16 cellular contexts compared by ENCODE assay signal in genomic region chr3:24457719-24458118, GRCh38. TPM values are rescaled to one million over a fixed set of nuclear protein-coding genes. Genes with fewer than 3 reads are reported as not detected.
DNase-seq lines count a peak whose midpoint lies in the region; ATAC-seq and TF ChIP-seq lines count a peak whose summit lies in the region.
"Had no signal": no experiment of that assay in that cellular context is flagged by ENCODE, and none has a peak within 500 bp of the region (broad histone marks: within the 10 kb centered on the region; RNA-seq: fewer than 3 reads in every experiment).

No MANE protein-coding gene starts in this region.

- TF ChIP-seq POLR2A in gastrocnemius medialis (IDR thresholded peaks at IDR 0.05), result no peak

- DNase-seq in NCI-H1436 treated with DMSO at 0.1 percent for 48 hours (lab: John Stamatoyannopoulos, UW), result peak; percentile 15
- DNase-seq in NCI-H1436 (lab: John Stamatoyannopoulos, UW), result no peak
- peak; percentile 89 for DNase-seq in PC-3
- peak in 1 of 2 donors; percentile 43 for DNase-seq in foreskin keratinocyte
- DNase-seq in gastrocnemius medialis, result no peak
- no peak for DNase-seq in HuH-7.5 (ENCODE audit: low spot score)
- DNase-seq: 8988T; CD8-positive, alpha-beta memory T cell; Kasumi-1; NCI-H146; NCI-H2081 treated with DMSO at 0.1 percent for 48 hours had no signal

- H3K4me1 ChIP-seq in PC-3 (ENCODE audit: insufficient read depth, low read length), result peaks cover 24% of the 10 kb centered on the region
- H3K4me1 ChIP-seq in foreskin keratinocyte, result peaks cover 7% of the 10 kb centered on the region
- H3K4me1 ChIP-seq in gastrocnemius medialis, result peaks cover 27 to 37% of the 10 kb centered on the region in 2 donors
- H3K4me1 ChIP-seq: BLaER1 had no signal

- H3K79me2 ChIP-seq in PC-3 (ENCODE audit: low read length), result no peaks in the 10 kb centered on the region

- POLR2A ChIA-PET in PC-3 (lab: Charles Lee; ENCODE audit: unreplicated experiment), result interaction anchor here (0.5 kb wide), 1 partner anchor 229 kb away, joined by 3 read pairs; no protein-coding TSS in a partner anchor

- no peak overlapping the region for H2AFZ ChIP-seq in PC-3 (ENCODE audit: low read length)

- no peak overlapping the region for H3K9ac ChIP-seq in PC-3 (ENCODE audit: low read length)
- H3K9ac ChIP-seq: BLaER1 had no signal

- no peaks in the 10 kb centered on the region for H3K36me3 ChIP-seq in PC-3 (ENCODE audit: low read depth, low read length)
- H3K36me3 ChIP-seq in gastrocnemius medialis, result no peaks in the 10 kb centered on the region
- H3K36me3 ChIP-seq: BLaER1 had no signal

- TF ChIP-seq CTCF in PC-3 (conservative IDR thresholded peaks at IDR 0.05; ENCODE audit: low read depth, low read length) (no peak), foreskin keratinocyte (conservative IDR thresholded peaks at IDR 0.05) (no peak), gastrocnemius medialis (IDR thresholded peaks at IDR 0.05 in 4 of 5, conservative IDR thresholded peaks at IDR 0.05 in 1 of 5) (no peak)

- no peaks in the 10 kb centered on the region for H3K27me3 ChIP-seq in PC-3 (ENCODE audit: low read length)
- no peaks in the 10 kb centered on the region for H3K27me3 ChIP-seq in foreskin keratinocyte
- H3K27me3 ChIP-seq in gastrocnemius medialis, result no peaks in the 10 kb centered on the region
- H3K27me3 ChIP-seq: BLaER1 had no signal

- H3K9me2 ChIP-seq in PC-3 (replicated peaks; ENCODE audit: low read length), result no peaks in the 10 kb centered on the region

- H3K4me3 ChIP-seq in PC-3 (ENCODE audit: low read length), result no peak overlapping the region
- H3K4me3 ChIP-seq in gastrocnemius medialis, result no peak overlapping the region
- H3K4me3 ChIP-seq: BLaER1, SK-N-MC had no signal

- ATAC-seq in PC-3, result peak; percentile 77
- ATAC-seq in foreskin keratinocyte, result peak; percentile 51
- ATAC-seq in gastrocnemius medialis, result peak; percentile 66
- ATAC-seq in GM19397 (IDR thresholded peaks at IDR 0.05; ENCODE audit: unreplicated experiment), result no peak
- ATAC-seq in HG03159 (IDR thresholded peaks at IDR 0.05; ENCODE audit: unreplicated experiment), result no peak
- ATAC-seq: Right ventricle myocardium inferior had no signal

- 0 out of 2 replicates have a peak overlapping the region, but pooled peaks have one; percentile 10 for H3K27ac ChIP-seq in PC-3 (ENCODE audit: low read length)
- H3K27ac ChIP-seq in foreskin keratinocyte, result no peak overlapping the region
- peak overlapping the region; percentile 9 to 56 (median 48) for H3K27ac ChIP-seq in gastrocnemius medialis
- H3K27ac ChIP-seq: BLaER1, SK-N-MC had no signal

- BruUV-seq in PC-3 (replicated peaks; lab: Mats Ljungman, UMichigan), result no TSS peak

- intact Hi-C loops in PC-3 (cut with micrococcal nuclease), result no loop called here
- intact Hi-C loops in gastrocnemius medialis (cut with DNase I; ENCODE audit: low total_unique reads), result no loop called here

- H3K9me3 ChIP-seq in PC-3 (ENCODE audit: low read length), result no peaks in the 10 kb centered on the region
- H3K9me3 ChIP-seq in gastrocnemius medialis, result no peaks in the 10 kb centered on the region
- H3K9me3 ChIP-seq: BLaER1 had no signal

- H3F3A ChIP-seq in PC-3 (ENCODE audit: low read length, unreplicated experiment), result no peaks in the 10 kb centered on the region

- in situ Hi-C loops in gastrocnemius medialis (cut with MboI; ENCODE audit: low sequenced_read_pairs in 4 of 4), result no loop called here

- CTCF ChIA-PET in PC-3 (lab: Charles Lee), result no interaction called here

- H4K20me1 ChIP-seq in PC-3 (ENCODE audit: low read length), result no peaks in the 10 kb centered on the region
- H4K20me1 ChIP-seq: BLaER1 had no signal

- H3K4me2 ChIP-seq in PC-3 (ENCODE audit: low read length), result peak overlapping the region; percentile 11
- H3K4me2 ChIP-seq: BLaER1 had no signal

RNA-seq across cellular contexts. Expression of gene THRB, which starts 36.9 kb away (rescaled TPM):
- total RNA-seq in PC-3 (2014; rRNA removed), result 7.0 and 9.7 TPM in 2 replicates
- 3.1 and 3.9 TPM in 2 replicates for total RNA-seq in foreskin keratinocyte
- 0.93 and 0.98 TPM in 2 replicates for polyA plus RNA-seq in foreskin keratinocyte
- total RNA-seq in gastrocnemius medialis, result 10 to 100 TPM; 20.1 to 60.0 (median 25.3) TPM
- total RNA-seq: CD8-positive, alpha-beta memory T cell had no signal
- polyA plus RNA-seq: CD8-positive, alpha-beta memory T cell had no signal

Comparison
In these comparisons a context has a peak if more than half of its experiments do, and no peak if none do; other contexts are left out.
1. DNase-seq: peak in NCI-H1436 treated with DMSO at 0.1 percent for 48 hours (single experiment) and PC-3 (single experiment); none in NCI-H1436 (single experiment), gastrocnemius medialis (0 of 2) and HuH-7.5 (single experiment).
2. ATAC-seq: peak in PC-3 (single experiment), foreskin keratinocyte (single experiment) and gastrocnemius medialis (2 of 2); none in GM19397 (single experiment) and HG03159 (single experiment).